In genomic region chr7:153835104-153835503, GRCh38 we compare ENCODE assay signal across 2 cellular contexts.
TF ChIP-seq lines count a peak whose summit lies in the region.

No MANE protein-coding gene starts in this region.

TF ChIP-seq in SK-N-SH, 30 proteins besides CTCF, POLR2A, EP300 and RAD21 (continued from another document):
- TF ChIP-seq, protein P1, sequence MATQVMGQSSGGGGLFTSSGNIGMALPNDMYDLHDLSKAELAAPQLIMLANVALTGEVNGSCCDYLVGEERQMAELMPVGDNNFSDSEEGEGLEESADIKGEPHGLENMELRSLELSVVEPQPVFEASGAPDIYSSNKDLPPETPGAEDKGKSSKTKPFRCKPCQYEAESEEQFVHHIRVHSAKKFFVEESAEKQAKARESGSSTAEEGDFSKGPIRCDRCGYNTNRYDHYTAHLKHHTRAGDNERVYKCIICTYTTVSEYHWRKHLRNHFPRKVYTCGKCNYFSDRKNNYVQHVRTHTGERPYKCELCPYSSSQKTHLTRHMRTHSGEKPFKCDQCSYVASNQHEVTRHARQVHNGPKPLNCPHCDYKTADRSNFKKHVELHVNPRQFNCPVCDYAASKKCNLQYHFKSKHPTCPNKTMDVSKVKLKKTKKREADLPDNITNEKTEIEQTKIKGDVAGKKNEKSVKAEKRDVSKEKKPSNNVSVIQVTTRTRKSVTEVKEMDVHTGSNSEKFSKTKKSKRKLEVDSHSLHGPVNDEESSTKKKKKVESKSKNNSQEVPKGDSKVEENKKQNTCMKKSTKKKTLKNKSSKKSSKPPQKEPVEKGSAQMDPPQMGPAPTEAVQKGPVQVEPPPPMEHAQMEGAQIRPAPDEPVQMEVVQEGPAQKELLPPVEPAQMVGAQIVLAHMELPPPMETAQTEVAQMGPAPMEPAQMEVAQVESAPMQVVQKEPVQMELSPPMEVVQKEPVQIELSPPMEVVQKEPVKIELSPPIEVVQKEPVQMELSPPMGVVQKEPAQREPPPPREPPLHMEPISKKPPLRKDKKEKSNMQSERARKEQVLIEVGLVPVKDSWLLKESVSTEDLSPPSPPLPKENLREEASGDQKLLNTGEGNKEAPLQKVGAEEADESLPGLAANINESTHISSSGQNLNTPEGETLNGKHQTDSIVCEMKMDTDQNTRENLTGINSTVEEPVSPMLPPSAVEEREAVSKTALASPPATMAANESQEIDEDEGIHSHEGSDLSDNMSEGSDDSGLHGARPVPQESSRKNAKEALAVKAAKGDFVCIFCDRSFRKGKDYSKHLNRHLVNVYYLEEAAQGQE (IDR thresholded peaks at IDR 0.05; ENCODE audit: low read depth, low read length): no peak
- TF ChIP-seq NFIC (IDR thresholded peaks at IDR 0.05; ENCODE audit: borderline replicate concordance) (no peak), SIN3A (IDR thresholded peaks at IDR 0.05; ENCODE audit: borderline replicate concordance, low read depth, low read length) (no peak)

TF ChIP-seq in SK-N-SH treated with all-trans-retinoic acid at 6 μM for 48 hours, 23 proteins besides CTCF, POLR2A, EP300 and RAD21 (continued from another document):
- TF ChIP-seq, protein P2, sequence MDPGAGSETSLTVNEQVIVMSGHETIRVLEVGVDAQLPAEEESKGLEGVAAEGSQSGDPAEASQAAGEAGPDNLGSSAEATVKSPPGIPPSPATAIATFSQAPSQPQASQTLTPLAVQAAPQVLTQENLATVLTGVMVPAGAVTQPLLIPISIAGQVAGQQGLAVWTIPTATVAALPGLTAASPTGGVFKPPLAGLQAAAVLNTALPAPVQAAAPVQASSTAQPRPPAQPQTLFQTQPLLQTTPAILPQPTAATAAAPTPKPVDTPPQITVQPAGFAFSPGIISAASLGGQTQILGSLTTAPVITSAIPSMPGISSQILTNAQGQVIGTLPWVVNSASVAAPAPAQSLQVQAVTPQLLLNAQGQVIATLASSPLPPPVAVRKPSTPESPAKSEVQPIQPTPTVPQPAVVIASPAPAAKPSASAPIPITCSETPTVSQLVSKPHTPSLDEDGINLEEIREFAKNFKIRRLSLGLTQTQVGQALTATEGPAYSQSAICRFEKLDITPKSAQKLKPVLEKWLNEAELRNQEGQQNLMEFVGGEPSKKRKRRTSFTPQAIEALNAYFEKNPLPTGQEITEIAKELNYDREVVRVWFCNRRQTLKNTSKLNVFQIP (CRISPR knock-in tag; IDR thresholded peaks at IDR 0.05; ENCODE audit: borderline replicate concordance, low read depth): no peak
- TF ChIP-seq BACH2 (CRISPR knock-in tag; IDR thresholded peaks at IDR 0.05; ENCODE audit: borderline replicate concordance) (no peak), PATZ1 (CRISPR knock-in tag; IDR thresholded peaks at IDR 0.05; ENCODE audit: borderline replicate concordance) (no peak), OSR1 (CRISPR knock-in tag; IDR thresholded peaks at IDR 0.05) (no peak), SNAI2 (CRISPR knock-in tag; IDR thresholded peaks at IDR 0.05) (no peak), ZFP30 (CRISPR knock-in tag; IDR thresholded peaks at IDR 0.05) (no peak), TOX (CRISPR knock-in tag; IDR thresholded peaks at IDR 0.05; ENCODE audit: borderline replicate concordance) (no peak), ZC3H10 (CRISPR knock-in tag; IDR thresholded peaks at IDR 0.05) (no peak), RARB (CRISPR knock-in tag; IDR thresholded peaks at IDR 0.05) (no peak), PPARA (CRISPR knock-in tag; IDR thresholded peaks at IDR 0.05; ENCODE audit: borderline replicate concordance) (no peak), GLIS3 (CRISPR knock-in tag; IDR thresholded peaks at IDR 0.05) (no peak), ZFP3 (CRISPR knock-in tag; IDR thresholded peaks at IDR 0.05) (no peak), ZNF565 (CRISPR knock-in tag; conservative IDR thresholded peaks at IDR 0.05; ENCODE audit: low read depth) (no peak), ZNF8 (CRISPR knock-in tag; IDR thresholded peaks at IDR 0.05) (no peak)
- TF ChIP-seq, protein P3, sequence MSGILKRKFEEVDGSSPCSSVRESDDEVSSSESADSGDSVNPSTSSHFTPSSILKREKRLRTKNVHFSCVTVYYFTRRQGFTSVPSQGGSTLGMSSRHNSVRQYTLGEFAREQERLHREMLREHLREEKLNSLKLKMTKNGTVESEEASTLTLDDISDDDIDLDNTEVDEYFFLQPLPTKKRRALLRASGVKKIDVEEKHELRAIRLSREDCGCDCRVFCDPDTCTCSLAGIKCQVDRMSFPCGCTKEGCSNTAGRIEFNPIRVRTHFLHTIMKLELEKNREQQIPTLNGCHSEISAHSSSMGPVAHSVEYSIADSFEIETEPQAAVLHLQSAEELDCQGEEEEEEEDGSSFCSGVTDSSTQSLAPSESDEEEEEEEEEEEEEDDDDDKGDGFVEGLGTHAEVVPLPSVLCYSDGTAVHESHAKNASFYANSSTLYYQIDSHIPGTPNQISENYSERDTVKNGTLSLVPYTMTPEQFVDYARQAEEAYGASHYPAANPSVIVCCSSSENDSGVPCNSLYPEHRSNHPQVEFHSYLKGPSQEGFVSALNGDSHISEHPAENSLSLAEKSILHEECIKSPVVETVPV (CRISPR knock-in tag; IDR thresholded peaks at IDR 0.05): no peak
